In the genomic region with DNA sequence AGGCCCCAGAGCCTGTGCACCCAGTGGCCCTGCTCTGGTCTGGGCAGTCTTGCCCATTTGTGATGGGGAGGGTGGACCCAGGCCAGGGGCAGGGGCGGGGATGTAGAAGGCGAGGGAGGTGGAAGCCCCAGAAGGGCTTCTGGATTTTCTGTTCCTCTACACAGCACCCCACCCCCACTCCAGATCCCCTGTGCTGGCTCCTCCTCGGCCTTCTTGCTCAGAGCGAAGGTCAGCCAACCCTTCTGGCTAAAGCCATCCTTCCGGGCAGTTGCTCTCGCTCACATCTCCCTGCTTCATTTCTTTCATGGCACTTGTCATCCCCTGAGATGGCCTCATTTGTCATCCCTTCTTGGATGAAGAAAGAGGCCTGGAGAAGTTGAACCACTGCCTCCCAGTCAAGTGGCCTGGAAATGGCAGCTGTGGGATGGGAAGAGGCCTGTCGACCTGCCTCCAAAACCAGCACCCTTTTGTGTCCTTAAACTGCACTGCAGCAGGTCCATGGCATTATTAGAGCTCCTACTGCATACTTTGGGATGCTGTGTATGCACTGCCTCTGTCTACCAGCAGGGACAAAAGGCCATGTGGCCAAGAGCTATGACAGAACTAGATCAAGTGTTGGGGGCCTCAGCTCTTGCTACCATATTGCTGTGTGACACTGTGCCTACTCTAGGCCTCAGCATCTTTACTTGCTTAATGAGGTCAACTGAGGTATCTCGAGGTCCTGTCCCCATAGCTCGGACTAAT, we compare ENCODE assay signal across 10 cellular contexts. TPM values are rescaled to one million over a fixed set of nuclear protein-coding genes. Genes with fewer than 3 reads are reported as not detected.
DNase-seq lines count a peak whose midpoint lies in the region; ATAC-seq and TF ChIP-seq lines count a peak whose summit lies in the region.
"Had no signal": no experiment of that assay in that cellular context is flagged by ENCODE, and none has a peak within 500 bp of the region (broad histone marks: within the 10 kb centered on the region; RNA-seq: fewer than 3 reads in every experiment).

No MANE protein-coding gene starts in this region.

- peak overlapping the region; percentile 30 to 89 (median 84) for H3K27ac ChIP-seq in gastroesophageal sphincter
- H3K27ac ChIP-seq: thyroid gland had no signal

- POLR2A ChIA-PET in WTC11 (lab: Charles Lee): no interaction called here

- ATAC-seq in WTC11: peak; percentile 20; the same call in 1 of the 2 replicates
- ATAC-seq in gastroesophageal sphincter: peak; percentile 11
- ATAC-seq in stimulated activated effector memory CD8-positive, alpha-beta T cell treated with anti-CD3 and anti-CD28 coated beads, Interleukin-12 subunit alpha, Interleukin-12 subunit beta, amount 100 ng/mL, for 72 hours: no peak
- no peak for ATAC-seq in HG03520 (IDR thresholded peaks at IDR 0.05; ENCODE audit: unreplicated experiment)

- DNase-seq in WTC11 (ENCODE audit: low spot score) (no peak), NCI-H1436 treated with DMSO at 0.1 percent for 48 hours (lab: John Stamatoyannopoulos, UW) (no peak), DMS 273 (lab: John Stamatoyannopoulos, UW; ENCODE audit: unreplicated experiment) (no peak)
- DNase-seq in stimulated activated effector memory CD8-positive, alpha-beta T cell treated with anti-CD3 and anti-CD28 coated beads, Interleukin-12 subunit alpha, Interleukin-12 subunit beta, amount 100 ng/mL, for 72 hours (ENCODE audit: low spot score in 2 of 2): no peak
- DNase-seq in stimulated activated CD4-positive, alpha-beta T cell treated with anti-CD3 and anti-CD28 coated beads, Interleukin-2, amount 100 ng/mL, for 48 hours: no peak
- DNase-seq: activated T-cell treated with anti-CD3 and anti-CD28 coated beads, Interleukin-2, amount 50 U/mL, for 1 hour; thyroid gland had no signal

- peaks cover 4 to 74% (median 12%) of the 10 kb centered on the region in 3 donors for H3K4me1 ChIP-seq in gastroesophageal sphincter

- CTCF ChIA-PET in WTC11 (lab: Charles Lee): interaction anchor here (0.7 to 2.3 kb wide), 14 partner anchors 9 to 174 kb away, joined by 3 to 23 read pairs (median 4); a partner anchor contains a TSS

- H3K9me3 ChIP-seq in gastroesophageal sphincter: no peaks in the 10 kb centered on the region
- H3K9me3 ChIP-seq: thyroid gland had no signal

- H3K36me3 ChIP-seq in gastroesophageal sphincter: peaks cover 0 to 50% of the 10 kb centered on the region in 2 donors

- H3K27me3 ChIP-seq in gastroesophageal sphincter: no peaks in the 10 kb centered on the region
- H3K27me3 ChIP-seq: thyroid gland had no signal

- TF ChIP-seq CTCF in GM12874 (IDR thresholded peaks at IDR 0.05; ENCODE audit: insufficient read depth, low read depth, low read length): peak; percentile 43; the same call in 1 of the 2 replicates
- TF ChIP-seq CTCF in WTC11 (IDR thresholded peaks at IDR 0.05): no peak
- peak in 1 of 4 experiments; percentile 18 for TF ChIP-seq CTCF in gastroesophageal sphincter (IDR thresholded peaks at IDR 0.05)

- H3K27me3 Mint-ChIP-seq in WTC11 (ENCODE audit: low read depth): no peaks in the 10 kb centered on the region; the same call in 1 of the 2 replicates

- no peak overlapping the region for H3K4me3 ChIP-seq in gastroesophageal sphincter
- H3K4me3 ChIP-seq: thyroid gland had no signal

- no peaks in the 10 kb centered on the region for H3K9me3 Mint-ChIP-seq in WTC11
- no peaks in the 10 kb centered on the region for H3K9me3 Mint-ChIP-seq in stimulated activated effector memory CD8-positive, alpha-beta T cell treated with anti-CD3 and anti-CD28 coated beads, Interleukin-12 subunit alpha, Interleukin-12 subunit beta, amount 100 ng/mL, for 72 hours

- no peak overlapping the region for H3K4me3 Mint-ChIP-seq in WTC11
- no peak overlapping the region for H3K4me3 Mint-ChIP-seq in stimulated activated effector memory CD8-positive, alpha-beta T cell treated with anti-CD3 and anti-CD28 coated beads, Interleukin-12 subunit alpha, Interleukin-12 subunit beta, amount 100 ng/mL, for 72 hours

- TF ChIP-seq POLR2A in gastroesophageal sphincter (IDR thresholded peaks at IDR 0.05): no peak

- H3K27ac Mint-ChIP-seq in WTC11: no peak overlapping the region
- peak overlapping the region; percentile 69 for H3K27ac Mint-ChIP-seq in stimulated activated effector memory CD8-positive, alpha-beta T cell treated with anti-CD3 and anti-CD28 coated beads, Interleukin-12 subunit alpha, Interleukin-12 subunit beta, amount 100 ng/mL, for 72 hours

- 38 to 70% methylated on average over 1 to 3 of the region's 9 CpGs for WGBS in gastroesophageal sphincter (ENCODE audit: low coverage in 1 of 2), 2 donors

- TF ChIP-seq EP300 in gastroesophageal sphincter (IDR thresholded peaks at IDR 0.05): no peak

- peaks cover 39% of the 10 kb centered on the region for H3K36me3 Mint-ChIP-seq in WTC11
- peaks cover 75% of the 10 kb centered on the region for H3K36me3 Mint-ChIP-seq in stimulated activated effector memory CD8-positive, alpha-beta T cell treated with anti-CD3 and anti-CD28 coated beads, Interleukin-12 subunit alpha, Interleukin-12 subunit beta, amount 100 ng/mL, for 72 hours

- H3K4me1 Mint-ChIP-seq in WTC11: peaks cover 4% of the 10 kb centered on the region; the same call in 1 of the 2 replicates
- peaks cover 28% of the 10 kb centered on the region for H3K4me1 Mint-ChIP-seq in stimulated activated effector memory CD8-positive, alpha-beta T cell treated with anti-CD3 and anti-CD28 coated beads, Interleukin-12 subunit alpha, Interleukin-12 subunit beta, amount 100 ng/mL, for 72 hours

TF ChIP-seq in WTC11, 78 proteins besides CTCF, POLR2A, EP300 and RAD21:
- no peak for TF ChIP-seq ZNF416 (CRISPR knock-in tag; IDR thresholded peaks at IDR 0.05)
- TF ChIP-seq, protein P1, sequence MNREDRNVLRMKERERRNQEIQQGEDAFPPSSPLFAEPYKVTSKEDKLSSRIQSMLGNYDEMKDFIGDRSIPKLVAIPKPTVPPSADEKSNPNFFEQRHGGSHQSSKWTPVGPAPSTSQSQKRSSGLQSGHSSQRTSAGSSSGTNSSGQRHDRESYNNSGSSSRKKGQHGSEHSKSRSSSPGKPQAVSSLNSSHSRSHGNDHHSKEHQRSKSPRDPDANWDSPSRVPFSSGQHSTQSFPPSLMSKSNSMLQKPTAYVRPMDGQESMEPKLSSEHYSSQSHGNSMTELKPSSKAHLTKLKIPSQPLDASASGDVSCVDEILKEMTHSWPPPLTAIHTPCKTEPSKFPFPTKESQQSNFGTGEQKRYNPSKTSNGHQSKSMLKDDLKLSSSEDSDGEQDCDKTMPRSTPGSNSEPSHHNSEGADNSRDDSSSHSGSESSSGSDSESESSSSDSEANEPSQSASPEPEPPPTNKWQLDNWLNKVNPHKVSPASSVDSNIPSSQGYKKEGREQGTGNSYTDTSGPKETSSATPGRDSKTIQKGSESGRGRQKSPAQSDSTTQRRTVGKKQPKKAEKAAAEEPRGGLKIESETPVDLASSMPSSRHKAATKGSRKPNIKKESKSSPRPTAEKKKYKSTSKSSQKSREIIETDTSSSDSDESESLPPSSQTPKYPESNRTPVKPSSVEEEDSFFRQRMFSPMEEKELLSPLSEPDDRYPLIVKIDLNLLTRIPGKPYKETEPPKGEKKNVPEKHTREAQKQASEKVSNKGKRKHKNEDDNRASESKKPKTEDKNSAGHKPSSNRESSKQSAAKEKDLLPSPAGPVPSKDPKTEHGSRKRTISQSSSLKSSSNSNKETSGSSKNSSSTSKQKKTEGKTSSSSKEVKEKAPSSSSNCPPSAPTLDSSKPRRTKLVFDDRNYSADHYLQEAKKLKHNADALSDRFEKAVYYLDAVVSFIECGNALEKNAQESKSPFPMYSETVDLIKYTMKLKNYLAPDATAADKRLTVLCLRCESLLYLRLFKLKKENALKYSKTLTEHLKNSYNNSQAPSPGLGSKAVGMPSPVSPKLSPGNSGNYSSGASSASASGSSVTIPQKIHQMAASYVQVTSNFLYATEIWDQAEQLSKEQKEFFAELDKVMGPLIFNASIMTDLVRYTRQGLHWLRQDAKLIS (CRISPR knock-in tag; IDR thresholded peaks at IDR 0.05; ENCODE audit: borderline replicate concordance): no peak
- TF ChIP-seq, protein P2, sequence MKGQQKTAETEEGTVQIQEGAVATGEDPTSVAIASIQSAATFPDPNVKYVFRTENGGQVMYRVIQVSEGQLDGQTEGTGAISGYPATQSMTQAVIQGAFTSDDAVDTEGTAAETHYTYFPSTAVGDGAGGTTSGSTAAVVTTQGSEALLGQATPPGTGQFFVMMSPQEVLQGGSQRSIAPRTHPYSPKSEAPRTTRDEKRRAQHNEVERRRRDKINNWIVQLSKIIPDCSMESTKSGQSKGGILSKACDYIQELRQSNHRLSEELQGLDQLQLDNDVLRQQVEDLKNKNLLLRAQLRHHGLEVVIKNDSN (CRISPR knock-in tag; IDR thresholded peaks at IDR 0.05): no peak
- TF ChIP-seq ZBTB21 (CRISPR knock-in tag; IDR thresholded peaks at IDR 0.05; ENCODE audit: borderline replicate concordance): no peak

RNA-seq across cellular contexts. Expression of a gene that starts 19.9 kb away (rescaled TPM):
- total RNA-seq in WTC11 (2021) (35.0 to 36.7 TPM (median 35.6 TPM) in 3 replicates), gastroesophageal sphincter (10 to 100 TPM; 24.1 to 46.3 (median 31.8) TPM)

RNA-seq across cellular contexts. Expression of a gene that starts 20.7 kb away (rescaled TPM):
- 132 to 146 TPM (median 144 TPM) in 3 replicates for total RNA-seq in WTC11 (2021)
- total RNA-seq in gastroesophageal sphincter: 100 to 1,000 TPM in 2 of 4 donors, 10 to 100 TPM in 2; 69.3 to 110 (median 87.9) TPM

RNA-seq across cellular contexts. Expression of a gene that starts 57.0 kb away (rescaled TPM):
- total RNA-seq in WTC11 (2021): 23.5 to 29.1 TPM (median 25.6 TPM) in 3 replicates
- total RNA-seq in gastroesophageal sphincter: 100 to 1,000 TPM in 3 of 4 donors, 10 to 100 TPM in 1; 85.2 to 125 (median 108) TPM

Comparison
In these comparisons a context has a peak if more than half of its experiments do, and no peak if none do; other contexts are left out.
1. ATAC-seq: peak in WTC11 (single experiment) and gastroesophageal sphincter (single experiment); none in stimulated activated effector memory CD8-positive, alpha-beta T cell treated with anti-CD3 and anti-CD28 coated beads, Interleukin-12 subunit alpha, Interleukin-12 subunit beta, amount 100 ng/mL, for 72 hours (single experiment) and HG03520 (single experiment).